Comparison of ENCODE assay signal across 25 cellular contexts in genomic region chr6:166617359-166617758, GRCh38. TPM values are rescaled to one million over a fixed set of nuclear protein-coding genes. Genes with fewer than 3 reads are reported as not detected.
DNase-seq lines count a peak whose midpoint lies in the region; ATAC-seq, FAIRE-seq and TF ChIP-seq lines count a peak whose summit lies in the region.
"Had no signal": no experiment of that assay in that cellular context is flagged by ENCODE, and none has a peak within 500 bp of the region (broad histone marks: within the 10 kb centered on the region; RNA-seq: fewer than 3 reads in every experiment).

No MANE protein-coding gene starts in this region.

- no peak overlapping the region for H3K9ac ChIP-seq in kidney (ENCODE audit: low read length in 2 of 2)

- H3K4me1 ChIP-seq in kidney (ENCODE audit: control insufficient read depth in 1 of 2, insufficient read depth in 1 of 2, low read depth in 1 of 2, low read length in 2 of 2): peaks cover 19 to 25% of the 10 kb centered on the region in 2 donors
- H3K4me1 ChIP-seq: A549, Caco-2 had no signal

- no peaks in the 10 kb centered on the region for H3K4me1 Mint-ChIP-seq in activated CD8-positive, alpha-beta memory T cell treated with anti-CD3 and anti-CD28 coated beads, Interleukin-2, amount 10 ng/mL, durations not matched to agents 7 days and 5 days

- intact Hi-C loops in kidney (cut with DNase I): no loop called here

- in situ Hi-C loops in astrocyte of the cerebellum (cut with HindIII; ENCODE audit: low sequenced_read_pairs): no loop called here

- no peak overlapping the region for H3K27ac ChIP-seq in kidney (ENCODE audit: low read depth in 2 of 2, low read length in 2 of 2)
- no peak overlapping the region for H3K27ac ChIP-seq in substantia nigra (ENCODE audit: low read depth, low read length, poor library complexity, severe bottlenecking)
- H3K27ac ChIP-seq: A549, C4-2B had no signal

- H3K4me3 ChIP-seq in astrocyte of the cerebellum (ENCODE audit: low read depth, low read length) (no peak overlapping the region), kidney (ENCODE audit: low read length in 2 of 2) (no peak overlapping the region)
- H3K4me3 ChIP-seq: A549, K562 had no signal

- H3K27ac Mint-ChIP-seq in activated CD8-positive, alpha-beta memory T cell treated with anti-CD3 and anti-CD28 coated beads, Interleukin-2, amount 10 ng/mL, durations not matched to agents 7 days and 5 days: no peak overlapping the region
- H3K27ac Mint-ChIP-seq: CD8-positive, alpha-beta T cell had no signal

- CTCF ChIA-PET in activated CD8-positive, alpha-beta memory T cell treated with anti-CD3 and anti-CD28 coated beads, Interleukin-2, amount 10 ng/mL, durations not matched to agents 7 days and 5 days (lab: Charles Lee): no interaction called here

- H3K36me3 Mint-ChIP-seq in activated CD8-positive, alpha-beta memory T cell treated with anti-CD3 and anti-CD28 coated beads, Interleukin-2, amount 10 ng/mL, durations not matched to agents 7 days and 5 days: no peaks in the 10 kb centered on the region
- H3K36me3 Mint-ChIP-seq: CD8-positive, alpha-beta T cell had no signal

- DNase-seq in activated CD8-positive, alpha-beta memory T cell treated with anti-CD3 and anti-CD28 coated beads, Interleukin-2, amount 10 ng/mL, durations not matched to agents 7 days and 5 days: peak; percentile 7
- no peak for DNase-seq in activated CD8-positive, alpha-beta memory T cell treated with anti-CD3 and anti-CD28 coated beads, Interleukin-2, amount 50 U/mL, for 4 hours
- DNase-seq in astrocyte of the cerebellum (ENCODE audit: low read depth): peak; percentile 85
- no peak for DNase-seq in kidney
- no peak for DNase-seq in HT-29 (ENCODE audit: low spot score)
- no peak for DNase-seq in substantia nigra (lab: John Stamatoyannopoulos, UW)
- DNase-seq in iPS-NIHi11 (ENCODE audit: low spot score): no peak
- DNase-seq: AML-193; Caco-2; CD8-positive, alpha-beta T cell; Kasumi-1; NCI-H1092 treated with DMSO at 0.1 percent for 48 hours; NCI-H1436 treated with DMSO at 0.1 percent for 48 hours; NCI-H187 treated with DMSO at 0.1 percent for 48 hours; NCI-H446; NCI-H526; NCI-H82; NK-92 treated with Interleukin-12 subunit alpha and Interleukin-12 subunit beta, amount 100 ng/mL, for 24 hours; PC-3 had no signal

- H3K36me3 ChIP-seq in kidney (ENCODE audit: control insufficient read depth in 1 of 2, insufficient read depth in 2 of 2, low read length in 2 of 2): peaks cover 0 to 7% of the 10 kb centered on the region in 2 donors

- TF ChIP-seq CTCF in astrocyte of the cerebellum (IDR thresholded peaks at IDR 0.05; ENCODE audit: low read depth, low read length, missing control alignments) (no peak), kidney (IDR thresholded peaks at IDR 0.05; ENCODE audit: borderline replicate concordance, extremely low read depth, insufficient read depth) (no peak)

- no peaks in the 10 kb centered on the region for H3K9me3 ChIP-seq in kidney (ENCODE audit: control insufficient read depth in 1 of 2, low read length in 2 of 2)
- H3K9me3 ChIP-seq: A549, Caco-2 had no signal

- no peak for ATAC-seq in activated CD8-positive, alpha-beta memory T cell treated with anti-CD3 and anti-CD28 coated beads, Interleukin-2, amount 10 ng/mL, durations not matched to agents 7 days and 5 days
- ATAC-seq: A549; CD8-positive, alpha-beta T cell; HepG2; K562; PC-3 had no signal

- peaks cover 3% of the 10 kb centered on the region for H3K27me3 Mint-ChIP-seq in activated CD8-positive, alpha-beta memory T cell treated with anti-CD3 and anti-CD28 coated beads, Interleukin-2, amount 10 ng/mL, durations not matched to agents 7 days and 5 days

- peak; percentile 32 for FAIRE-seq in kidney (lab: Jason Lieb, UNC)
- FAIRE-seq: A549, G401.6, H54, HepG2, K562 had no signal

- H3K9me3 Mint-ChIP-seq in activated CD8-positive, alpha-beta memory T cell treated with anti-CD3 and anti-CD28 coated beads, Interleukin-2, amount 10 ng/mL, durations not matched to agents 7 days and 5 days (ENCODE audit: low read depth): no peaks in the 10 kb centered on the region
- H3K9me3 Mint-ChIP-seq: CD8-positive, alpha-beta T cell had no signal

- H3K4me3 Mint-ChIP-seq in activated CD8-positive, alpha-beta memory T cell treated with anti-CD3 and anti-CD28 coated beads, Interleukin-2, amount 10 ng/mL, durations not matched to agents 7 days and 5 days: no peak overlapping the region
- H3K4me3 Mint-ChIP-seq: CD8-positive, alpha-beta T cell had no signal

RNA-seq across cellular contexts. Expression of gene RPS6KA2, which starts 9.7 kb away (rescaled TPM):
- 1 to 10 TPM; 4.5 to 5.4 TPM for total RNA-seq in activated CD8-positive, alpha-beta memory T cell treated with anti-CD3 and anti-CD28 coated beads, Interleukin-2, amount 10 ng/mL, durations not matched to agents 7 days and 5 days
- 61.2 TPM for total RNA-seq in kidney
- 12.3 TPM for polyA plus RNA-seq in kidney (ENCODE audit: insufficient read depth, low read depth, low replicate concordance)
- 1.1 and 3.4 TPM in 2 replicates for total RNA-seq in HT-29 (2014; rRNA removed; shearing (Covaris generic))

RNA-seq across cellular contexts. Expression of gene RAMACL, which starts 30.9 kb away (rescaled TPM):
- total RNA-seq in activated CD8-positive, alpha-beta memory T cell treated with anti-CD3 and anti-CD28 coated beads, Interleukin-2, amount 10 ng/mL, durations not matched to agents 7 days and 5 days: under 1 TPM; 0.14 to 0.29 TPM
- 1.9 TPM for total RNA-seq in kidney
- not detected for polyA plus RNA-seq in kidney (ENCODE audit: insufficient read depth, low read depth, low replicate concordance)
- 0.15 TPM in 1 of 2 replicates, not detected in the other for total RNA-seq in HT-29 (2014; rRNA removed; shearing (Covaris generic))

Comparison
In these comparisons a context has a peak if more than half of its experiments do, and no peak if none do; other contexts are left out.
1. DNase-seq: peak in activated CD8-positive, alpha-beta memory T cell treated with anti-CD3 and anti-CD28 coated beads, Interleukin-2, amount 10 ng/mL, durations not matched to agents 7 days and 5 days (single experiment) and astrocyte of the cerebellum (single experiment); none in activated CD8-positive, alpha-beta memory T cell treated with anti-CD3 and anti-CD28 coated beads, Interleukin-2, amount 50 U/mL, for 4 hours (single experiment), kidney (single experiment), HT-29 (single experiment), substantia nigra (0 of 49) and iPS-NIHi11 (single experiment).